Comparison of ENCODE assay signal across 29 cellular contexts in genomic region chr1:202405928-202406327, GRCh38. TPM values are rescaled to one million over a fixed set of nuclear protein-coding genes. Genes with fewer than 3 reads are reported as not detected.
DNase-seq lines count a peak whose midpoint lies in the region; ATAC-seq and TF ChIP-seq lines count a peak whose summit lies in the region.
"Had no signal": no experiment of that assay in that cellular context is flagged by ENCODE, and none has a peak within 500 bp of the region (broad histone marks: within the 10 kb centered on the region; RNA-seq: fewer than 3 reads in every experiment).

No MANE protein-coding gene starts in this region.

- H3K27me3 ChIP-seq in GM23338 (ENCODE audit: insufficient read depth) (no peaks in the 10 kb centered on the region), heart right ventricle (no peaks in the 10 kb centered on the region), tibial artery (no peaks in the 10 kb centered on the region)
- H3K27me3 ChIP-seq: BLaER1 treated with 17β-estradiol and CSF1 and Interleukin-3, amounts not matched to agents 10 nM and 100 nM; pancreas; Peyer's patch; SJSA1; tibial nerve had no signal

- H3K4me1 Mint-ChIP-seq in GM23338: peaks cover 25% of the 10 kb centered on the region
- H3K4me1 Mint-ChIP-seq: activated naive CD4-positive, alpha-beta T cell treated with anti-CD3 and anti-CD28 coated beads, Interleukin-2, amount 10 ng/mL, durations not matched to agents 7 days and 5 days; nephron progenitor cell had no signal

- H3K79me2 ChIP-seq in GM23338 (replicated peaks; ENCODE audit: insufficient read depth): peaks cover 6% of the 10 kb centered on the region; the same call in 1 of the 2 replicates

- 89 to 96% methylated on average over 1 of the region's 1 CpG for WGBS in heart right ventricle, 2 donors

- H3K4me3 ChIP-seq in GM23338 (no peak overlapping the region), heart right ventricle (no peak overlapping the region), tibial artery (no peak overlapping the region)
- H3K4me3 ChIP-seq: BLaER1 treated with 17β-estradiol and CSF1 and Interleukin-3, amounts not matched to agents 10 nM and 100 nM; mucosa of descending colon; pancreas; Peyer's patch; SJSA1; tibial nerve had no signal

- H2AFZ ChIP-seq in GM23338: no peak overlapping the region

- no peak for ATAC-seq in GM23338
- ATAC-seq in heart right ventricle: peak in 3 of 8 donors; percentile 21 to 79 (median 45)
- ATAC-seq in GM18868 (IDR thresholded peaks at IDR 0.05; ENCODE audit: unreplicated experiment): no peak
- ATAC-seq: HCT116, mucosa of descending colon, pancreas had no signal

- no peaks in the 10 kb centered on the region for H3F3A ChIP-seq in GM23338 (replicated peaks; ENCODE audit: low read depth)

- no peak overlapping the region for H3K4me3 Mint-ChIP-seq in GM23338
- H3K4me3 Mint-ChIP-seq: activated B cell treated with CpG ODN at 0.5 μM for 24 hours; activated naive CD4-positive, alpha-beta T cell treated with anti-CD3 and anti-CD28 coated beads, Interleukin-2, amount 10 ng/mL, durations not matched to agents 7 days and 5 days; activated T-helper 1 cell treated with anti-CD3 and anti-CD28 coated beads, Interleukin-12 subunit alpha, Interleukin-12 subunit beta, Interleukin-2, Interleukin-4 antibody, amounts not matched to agents 30 ng/mL and 10 ng/mL and 1 ng/mL, durations not matched to agents 14 hours and 24 hours and 36 hours; dendritic cell treated with granulocyte-macrophage colony-stimulating factor and Interleukin-4, amounts not matched to agents 40 ng/mL and 50 ng/mL, for 4 days; IgD-negative memory B cell; nephron progenitor cell; stimulated activated naive CD8-positive, alpha-beta T cell treated with anti-CD3 and anti-CD28 coated beads, Interleukin-15, Interleukin-2, amounts not matched to agents 100 ng/mL and 50 ng/mL, for 24 hours had no signal

- H3K9me3 Mint-ChIP-seq in GM23338: no peaks in the 10 kb centered on the region
- H3K9me3 Mint-ChIP-seq: activated B cell treated with CpG ODN at 0.5 μM for 24 hours; activated naive CD4-positive, alpha-beta T cell treated with anti-CD3 and anti-CD28 coated beads, Interleukin-2, amount 10 ng/mL, durations not matched to agents 7 days and 5 days; activated T-helper 1 cell treated with anti-CD3 and anti-CD28 coated beads, Interleukin-12 subunit alpha, Interleukin-12 subunit beta, Interleukin-2, Interleukin-4 antibody, amounts not matched to agents 30 ng/mL and 10 ng/mL and 1 ng/mL, durations not matched to agents 14 hours and 24 hours and 36 hours; dendritic cell treated with granulocyte-macrophage colony-stimulating factor and Interleukin-4, amounts not matched to agents 40 ng/mL and 50 ng/mL, for 4 days; IgD-negative memory B cell; nephron progenitor cell; stimulated activated naive CD8-positive, alpha-beta T cell treated with anti-CD3 and anti-CD28 coated beads, Interleukin-15, Interleukin-2, amounts not matched to agents 100 ng/mL and 50 ng/mL, for 24 hours had no signal

- H3K36me3 ChIP-seq in GM23338 (ENCODE audit: insufficient read depth) (no peaks in the 10 kb centered on the region), heart right ventricle (no peaks in the 10 kb centered on the region), tibial artery (no peaks in the 10 kb centered on the region)
- H3K36me3 ChIP-seq: BLaER1 treated with 17β-estradiol and CSF1 and Interleukin-3, amounts not matched to agents 10 nM and 100 nM; pancreas; Peyer's patch; SJSA1; tibial nerve had no signal

- H3K27me3 Mint-ChIP-seq in GM23338 (ENCODE audit: insufficient read depth, low read depth, poor library complexity): no peaks in the 10 kb centered on the region
- H3K27me3 Mint-ChIP-seq: activated B cell treated with CpG ODN at 0.5 μM for 24 hours; activated naive CD4-positive, alpha-beta T cell treated with anti-CD3 and anti-CD28 coated beads, Interleukin-2, amount 10 ng/mL, durations not matched to agents 7 days and 5 days; dendritic cell treated with granulocyte-macrophage colony-stimulating factor and Interleukin-4, amounts not matched to agents 40 ng/mL and 50 ng/mL, for 4 days; IgD-negative memory B cell; stimulated activated naive CD8-positive, alpha-beta T cell treated with anti-CD3 and anti-CD28 coated beads, Interleukin-15, Interleukin-2, amounts not matched to agents 100 ng/mL and 50 ng/mL, for 24 hours had no signal

- H3K27ac Mint-ChIP-seq in GM23338: 0 out of 2 replicates have a peak overlapping the region, but pooled peaks have one; percentile 27
- H3K27ac Mint-ChIP-seq: activated B cell treated with CpG ODN at 0.5 μM for 24 hours; activated naive CD4-positive, alpha-beta T cell treated with anti-CD3 and anti-CD28 coated beads, Interleukin-2, amount 10 ng/mL, durations not matched to agents 7 days and 5 days; activated T-helper 1 cell treated with anti-CD3 and anti-CD28 coated beads, Interleukin-12 subunit alpha, Interleukin-12 subunit beta, Interleukin-2, Interleukin-4 antibody, amounts not matched to agents 30 ng/mL and 10 ng/mL and 1 ng/mL, durations not matched to agents 14 hours and 24 hours and 36 hours; dendritic cell treated with granulocyte-macrophage colony-stimulating factor and Interleukin-4, amounts not matched to agents 40 ng/mL and 50 ng/mL, for 4 days; IgD-negative memory B cell; stimulated activated naive CD8-positive, alpha-beta T cell treated with anti-CD3 and anti-CD28 coated beads, Interleukin-15, Interleukin-2, amounts not matched to agents 100 ng/mL and 50 ng/mL, for 24 hours had no signal

- H3K4me2 ChIP-seq in GM23338: no peak overlapping the region
- H3K4me2 ChIP-seq: BLaER1 treated with 17β-estradiol and CSF1 and Interleukin-3, amounts not matched to agents 10 nM and 100 nM had no signal

- no peak for TF ChIP-seq CTCF in GM23338 (conservative IDR thresholded peaks at IDR 0.05; ENCODE audit: low read depth in 2 of 2)
- no peak for TF ChIP-seq CTCF in heart right ventricle (IDR thresholded peaks at IDR 0.05)
- TF ChIP-seq CTCF in tibial artery (IDR thresholded peaks at IDR 0.05): no peak

- no peaks in the 10 kb centered on the region for H3K36me3 Mint-ChIP-seq in GM23338 (ENCODE audit: low read depth)
- H3K36me3 Mint-ChIP-seq: activated naive CD4-positive, alpha-beta T cell treated with anti-CD3 and anti-CD28 coated beads, Interleukin-2, amount 10 ng/mL, durations not matched to agents 7 days and 5 days; IgD-negative memory B cell had no signal

- no peaks in the 10 kb centered on the region for H3K9me2 ChIP-seq in GM23338 (ENCODE audit: insufficient read depth)

- H3K4me1 ChIP-seq in GM23338 (ENCODE audit: insufficient read depth) (peaks cover 20% of the 10 kb centered on the region), heart right ventricle (peaks cover 0 to 77% (median 46%) of the 10 kb centered on the region in 9 donors), tibial artery (peaks cover 0 to 15% (median 6%) of the 10 kb centered on the region in 4 donors)
- H3K4me1 ChIP-seq: Peyer's patch, SJSA1 had no signal

- intact Hi-C loops in heart right ventricle (cut with DNase I): loop anchor here in 2 of 10 donors (10.0 kb wide), 1 partner anchor 51 kb away; no protein-coding TSS in a partner anchor
- intact Hi-C loops in tibial artery (cut with DNase I; ENCODE audit: low total_unique reads): no loop called here

- DNase-seq in GM23338 (ENCODE audit: low spot score): no peak
- DNase-seq in amniotic epithelial cell (ENCODE audit: low read depth): peak; percentile 93
- no peak for DNase-seq in heart right ventricle
- DNase-seq in renal cortical epithelial cell (ENCODE audit: low read depth): peak; percentile 27
- DNase-seq in COLO668 (lab: John Stamatoyannopoulos, UW; ENCODE audit: unreplicated experiment): no peak
- no peak for DNase-seq in tibial artery
- DNase-seq: activated B cell treated with CpG ODN at 0.5 μM for 24 hours; activated naive CD4-positive, alpha-beta T cell treated with anti-CD3 and anti-CD28 coated beads, Interleukin-2, amount 10 ng/mL, durations not matched to agents 7 days and 5 days; amygdala; COR-L47; DMS79; GF-D8; islet precursor cell; mucosa of descending colon; NCI-H1092; NCI-H1930; NCI-H524 treated with DMSO at 0.1 percent for 48 hours; nephron progenitor cell; pancreas; Peyer's patch had no signal

- H3K27ac ChIP-seq in GM23338 (ENCODE audit: low read depth) (no peak overlapping the region), heart right ventricle (peak overlapping the region in 8 of 10 donors; percentile 3 to 65 (median 36)), tibial artery (no peak overlapping the region)
- H3K27ac ChIP-seq: BLaER1 treated with 17β-estradiol and CSF1 and Interleukin-3, amounts not matched to agents 10 nM and 100 nM; pancreas; Peyer's patch; SJSA1; tibial nerve had no signal

- no peaks in the 10 kb centered on the region for H4K20me1 ChIP-seq in GM23338 (replicated peaks; ENCODE audit: insufficient read depth)

- H3K9me3 ChIP-seq in heart right ventricle (no peaks in the 10 kb centered on the region), tibial artery (no peaks in the 10 kb centered on the region)
- H3K9me3 ChIP-seq: BLaER1 treated with 17β-estradiol and CSF1 and Interleukin-3, amounts not matched to agents 10 nM and 100 nM; mucosa of descending colon; pancreas; Peyer's patch; SJSA1; tibial nerve had no signal

TF ChIP-seq in GM23338, 12 proteins besides CTCF, POLR2A, EP300 and RAD21 (continues in another document):
- TF ChIP-seq ZNF331 (CRISPR knock-in tag; IDR thresholded peaks at IDR 0.05; ENCODE audit: low read depth): no peak
- TF ChIP-seq STAT1 (IDR thresholded peaks at IDR 0.05; ENCODE audit: unreplicated experiment): no peak
- no peak for TF ChIP-seq ETS1 (IDR thresholded peaks at IDR 0.05)

RNA-seq across cellular contexts. Expression of gene PPP1R12B, which starts 57.4 kb away (rescaled TPM):
- 13.8 and 29.2 TPM in 2 replicates for total RNA-seq in GM23338 (2014; rRNA removed; shearing (Covaris generic))
- polyA plus RNA-seq in GM23338 (2016; fragmentation: Nextera tagmentation; extraction: Ambion mirVana) (9.1 and 13.2 TPM in 2 replicates), heart right ventricle (10 to 100 TPM; 16.5 to 64.4 TPM)
- total RNA-seq in heart right ventricle (100 to 1,000 TPM; 447 to 969 (median 632) TPM), renal cortical epithelial cell (9.0 and 20.1 TPM in 2 replicates)

Comparison
In these comparisons a context has a peak if more than half of its experiments do, and no peak if none do; other contexts are left out.
1. DNase-seq: peak in amniotic epithelial cell (single experiment) and renal cortical epithelial cell (single experiment); none in GM23338 (single experiment), heart right ventricle (0 of 2), COLO668 (single experiment) and tibial artery (0 of 2).
2. H3K27ac ChIP-seq: peak in heart right ventricle (8 of 10); none in GM23338 (single experiment) and tibial artery (0 of 2).
3. RNA of gene PPP1R12B, which starts 57.4 kb away (total RNA-seq): 447 to 969 TPM in heart right ventricle; 9.0 to 20.1 TPM in renal cortical epithelial cell and 13.8 to 29.2 TPM in GM23338; every median in the first group is over 10 times any median in the second.